In genomic region chr3:105367406-105368213, GRCh38 we compare ENCODE assay signal across 8 cellular contexts. TPM values are rescaled to one million over a fixed set of nuclear protein-coding genes. Genes with fewer than 3 reads are reported as not detected.
A peak's percentile ranks its signal among the peaks of the same experiment; 100 is the strongest.
DNase-seq lines count a peak whose midpoint lies in the region; FAIRE-seq and TF ChIP-seq lines count a peak whose summit lies in the region.

No MANE protein-coding gene starts in this region.

- BruUV-seq in MCF 10A (replicated peaks; lab: Mats Ljungman, UMichigan), result no TSS peak

- H3K27ac ChIP-seq in HEK293 (ENCODE audit: extremely low read depth, low read depth, low read length) (peak overlapping the region; percentile 92), VCaP (peak overlapping the region; percentile 62), small intestine (ENCODE audit: low read depth in 1 of 2, low read length in 1 of 2) (peak overlapping the region; percentile 95 to 98)

- H3K27me3 Mint-ChIP-seq in MCF 10A (ENCODE audit: insufficient read depth, unreplicated experiment), result no peaks in the 10 kb centered on the region

- DNase-seq in NAMALWA (ENCODE audit: low spot score) (peak; percentile 57), MCF 10A (ENCODE audit: unreplicated experiment) (peak; percentile 82), inferior parietal cortex (ENCODE audit: extremely low spot score) (peak; percentile 64), small intestine (peak; percentile 93), cortex of kidney (lab: John Stamatoyannopoulos, UW) (no peak)

- peaks cover 17% of the 10 kb centered on the region for H3K36me3 Mint-ChIP-seq in MCF 10A (ENCODE audit: insufficient read depth, unreplicated experiment)

- no peaks in the 10 kb centered on the region for H3K27me3 ChIP-seq in small intestine (ENCODE audit: control insufficient read depth in 2 of 2, insufficient read depth in 2 of 2, low read length in 2 of 2)

- H3K36me3 ChIP-seq in HEK293 (ENCODE audit: control insufficient read depth in 2 of 2, insufficient read depth in 1 of 2, low read length in 2 of 2) (no peaks in the 10 kb centered on the region), small intestine (ENCODE audit: control insufficient read depth in 2 of 2, insufficient read depth in 2 of 2, low read length in 2 of 2) (no peaks in the 10 kb centered on the region)

- CTCF ChIA-PET in HEK293 (lab: Yijun Ruan, JAX), result interaction anchor here (0.6 to 1.9 kb wide), 5 partner anchors 13 to 771 kb away, joined by 3 to 11 read pairs (median 4); no protein-coding TSS in a partner anchor
- CTCF ChIA-PET in MCF 10A (lab: Yijun Ruan, JAX), result interaction anchor here (0.6 to 6.6 kb wide), 27 partner anchors 8 to 1099 kb away, joined by 3 to 70 read pairs (median 4); no protein-coding TSS in a partner anchor

- peaks cover 2% of the 10 kb centered on the region; the same call in 1 of the 2 replicates for H3K4me1 ChIP-seq in HEK293 (ENCODE audit: control insufficient read depth, insufficient read depth, low read length)
- no peaks in the 10 kb centered on the region for H3K4me1 ChIP-seq in small intestine (ENCODE audit: control insufficient read depth in 2 of 2, insufficient read depth in 1 of 2, low read depth in 1 of 2, low read length in 1 of 2)

- TF ChIP-seq CTCF in GM12875 (IDR thresholded peaks at IDR 0.05; ENCODE audit: borderline replicate concordance, insufficient read depth, low read depth, low read length), result no peak
- TF ChIP-seq CTCF in HEK293 (tag by site-specific recombination; IDR thresholded peaks at IDR 0.05), result no peak
- TF ChIP-seq CTCF in VCaP (conservative IDR thresholded peaks at IDR 0.05), result no peak
- TF ChIP-seq CTCF in MCF 10A (IDR thresholded peaks at IDR 0.05; ENCODE audit: unreplicated experiment), result no peak

- H3K4me3 ChIP-seq in GM12875 (ENCODE audit: low read depth, low read length) (peak overlapping the region; percentile 75), HEK293 (ENCODE audit: low read depth, low read length) (peak overlapping the region; percentile 80), small intestine (ENCODE audit: low read depth in 1 of 2, low read length in 2 of 2) (peak overlapping the region; percentile 49 to 57)

- H3K9me3 Mint-ChIP-seq in MCF 10A (ENCODE audit: unreplicated experiment), result no peaks in the 10 kb centered on the region

- intact Hi-C loops in MCF 10A (cut with micrococcal nuclease), result loop anchor here (2.0 to 10.0 kb wide), 10 partner anchors 93 to 1750 kb away; no protein-coding TSS in a partner anchor

- H3K9me3 ChIP-seq in HEK293 (ENCODE audit: control insufficient read depth, insufficient read depth, low read depth, low read length) (no peaks in the 10 kb centered on the region), small intestine (ENCODE audit: control insufficient read depth, low read depth) (no peaks in the 10 kb centered on the region)

- peak overlapping the region; percentile 98 for H3K27ac Mint-ChIP-seq in MCF 10A (ENCODE audit: low read depth, unreplicated experiment)

- 0 to 1% (median 1%) methylated on average over 35 to 37 of the region's 37 CpGs for WGBS in small intestine, 3 donors

- peak overlapping the region; percentile 100 for H3K4me3 Mint-ChIP-seq in MCF 10A (ENCODE audit: unreplicated experiment)

- no peak for FAIRE-seq in small intestine (lab: Jason Lieb, UNC)

- H3K4me1 Mint-ChIP-seq in MCF 10A (ENCODE audit: insufficient read depth, unreplicated experiment), result peaks cover 30% of the 10 kb centered on the region

- POLR2A ChIA-PET in HEK293 (lab: Yijun Ruan, JAX), result interaction anchor here (1.0 kb wide), 1 partner anchor 48 kb away, joined by 4 read pairs; no protein-coding TSS in a partner anchor
- POLR2A ChIA-PET in MCF 10A (lab: Yijun Ruan, JAX), result interaction anchor here (0.5 to 5.8 kb wide), 25 partner anchors 9 to 1380 kb away, joined by 3 to 40 read pairs (median 4); no protein-coding TSS in a partner anchor

TF ChIP-seq in HEK293, 187 proteins besides CTCF, POLR2A, EP300 and RAD21 (continues in another document):
- TF ChIP-seq INSM2 (tag by site-specific recombination; IDR thresholded peaks at IDR 0.05) (no peak), PRDM4 (tag by site-specific recombination; IDR thresholded peaks at IDR 0.05) (peak; percentile 97), PBX3 (CRISPR knock-in tag; IDR thresholded peaks at IDR 0.05) (peak; percentile 31; the same call in 1 of the 2 replicates), IKZF3 (tag by site-specific recombination; IDR thresholded peaks at IDR 0.05) (0 out of 2 replicates have a peak, but pooled peaks have one; percentile 14), PRDM1 (tag by site-specific recombination; IDR thresholded peaks at IDR 0.05) (peak; percentile 37; the same call in 1 of the 2 replicates), SP7 (tag by site-specific recombination; IDR thresholded peaks at IDR 0.05) (peak; percentile 56; the same call in 1 of the 2 replicates), ZNF214 (tag by site-specific recombination; IDR thresholded peaks at IDR 0.05; ENCODE audit: borderline replicate concordance) (no peak), GLIS2 (tag by site-specific recombination; IDR thresholded peaks at IDR 0.05) (0 out of 2 replicates have a peak, but pooled peaks have one; percentile 4), ZBTB20 (tag by site-specific recombination; IDR thresholded peaks at IDR 0.05) (peak; percentile 61; the same call in 1 of the 2 replicates), ZNF169 (tag by site-specific recombination; IDR thresholded peaks at IDR 0.05) (no peak), SALL2 (tag by site-specific recombination; IDR thresholded peaks at IDR 0.05; ENCODE audit: borderline replicate concordance) (no peak), ZNF571 (tag by site-specific recombination; IDR thresholded peaks at IDR 0.05) (no peak), WT1 (tag by site-specific recombination; IDR thresholded peaks at IDR 0.05) (no peak)
- TF ChIP-seq, protein P1, sequence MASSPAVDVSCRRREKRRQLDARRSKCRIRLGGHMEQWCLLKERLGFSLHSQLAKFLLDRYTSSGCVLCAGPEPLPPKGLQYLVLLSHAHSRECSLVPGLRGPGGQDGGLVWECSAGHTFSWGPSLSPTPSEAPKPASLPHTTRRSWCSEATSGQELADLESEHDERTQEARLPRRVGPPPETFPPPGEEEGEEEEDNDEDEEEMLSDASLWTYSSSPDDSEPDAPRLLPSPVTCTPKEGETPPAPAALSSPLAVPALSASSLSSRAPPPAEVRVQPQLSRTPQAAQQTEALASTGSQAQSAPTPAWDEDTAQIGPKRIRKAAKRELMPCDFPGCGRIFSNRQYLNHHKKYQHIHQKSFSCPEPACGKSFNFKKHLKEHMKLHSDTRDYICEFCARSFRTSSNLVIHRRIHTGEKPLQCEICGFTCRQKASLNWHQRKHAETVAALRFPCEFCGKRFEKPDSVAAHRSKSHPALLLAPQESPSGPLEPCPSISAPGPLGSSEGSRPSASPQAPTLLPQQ (tag by site-specific recombination; IDR thresholded peaks at IDR 0.05), result no peak
- TF ChIP-seq, protein P2, sequence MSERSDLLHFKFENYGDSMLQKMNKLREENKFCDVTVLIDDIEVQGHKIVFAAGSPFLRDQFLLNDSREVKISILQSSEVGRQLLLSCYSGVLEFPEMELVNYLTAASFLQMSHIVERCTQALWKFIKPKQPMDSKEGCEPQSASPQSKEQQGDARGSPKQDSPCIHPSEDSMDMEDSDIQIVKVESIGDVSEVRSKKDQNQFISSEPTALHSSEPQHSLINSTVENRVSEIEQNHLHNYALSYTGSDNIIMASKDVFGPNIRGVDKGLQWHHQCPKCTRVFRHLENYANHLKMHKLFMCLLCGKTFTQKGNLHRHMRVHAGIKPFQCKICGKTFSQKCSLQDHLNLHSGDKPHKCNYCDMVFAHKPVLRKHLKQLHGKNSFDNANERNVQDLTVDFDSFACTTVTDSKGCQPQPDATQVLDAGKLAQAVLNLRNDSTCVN (tag by site-specific recombination; optimal IDR thresholded peaks at IDR 0.05), result peak; percentile 57

RNA-seq across cellular contexts. Expression of gene ALCAM, which starts 0.9 kb away (rescaled TPM):
- total RNA-seq in MCF 10A (2022), result 98.4 and 112 TPM in 2 replicates
- polyA plus RNA-seq in small intestine, result 10 to 100 TPM in 1 of 3 donors, 1 to 10 TPM in 2; 9.2 to 15.4 (median 9.6) TPM
